ENCODE assay signal across 8 cellular contexts in the genomic region with DNA sequence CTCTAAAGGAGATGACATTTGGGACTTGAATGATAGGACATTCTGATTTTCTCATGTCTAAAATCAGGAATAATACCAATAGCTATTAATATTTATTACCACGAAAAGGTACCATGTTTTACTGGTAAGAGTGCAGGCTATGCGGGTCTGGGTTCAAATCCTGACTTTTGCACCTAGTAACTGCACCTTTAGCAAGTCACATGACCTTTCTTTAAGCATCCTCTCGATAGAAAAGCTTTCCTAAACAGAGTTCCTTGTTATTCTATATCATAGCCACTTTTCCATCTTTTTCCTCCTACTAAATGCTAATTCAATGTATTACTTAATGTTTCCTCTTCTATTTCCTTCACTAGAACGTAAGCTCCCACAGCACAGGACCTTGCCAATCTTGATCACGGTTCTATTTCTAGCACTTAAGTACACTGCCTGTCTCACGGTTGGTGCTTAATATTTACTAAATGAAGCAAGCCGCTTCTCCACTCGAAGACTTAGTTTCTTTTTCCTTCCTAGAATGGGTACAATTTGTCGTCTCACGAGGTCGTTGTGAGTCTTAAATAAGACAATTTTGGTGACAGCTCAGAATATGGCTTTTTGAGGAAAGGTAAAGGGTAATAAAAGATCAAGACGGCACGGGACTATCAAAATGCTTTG. TPM values are rescaled to one million over a fixed set of nuclear protein-coding genes. Genes with fewer than 3 reads are reported as not detected.
DNase-seq lines count a peak whose midpoint lies in the region; ATAC-seq, FAIRE-seq and TF ChIP-seq lines count a peak whose summit lies in the region.

No MANE protein-coding gene starts in this region.

- peaks cover 64% of the 10 kb centered on the region for H3K4me1 Mint-ChIP-seq in activated naive CD4-positive, alpha-beta T cell treated with anti-CD3 and anti-CD28 coated beads, Interleukin-2, amount 50 U/mL, for 24 hours
- H3K4me1 Mint-ChIP-seq in activated naive CD8-positive, alpha-beta T cell (ENCODE audit: low read depth) = peaks cover 61% of the 10 kb centered on the region

- peak overlapping the region; percentile 92 for H3K9ac ChIP-seq in iPS-18a (ENCODE audit: low read length)

- 9 to 13% (median 12%) methylated on average over 13 of the region's 13 CpGs for WGBS in stomach, 5 donors

- H3K9me3 ChIP-seq in iPS-18a (ENCODE audit: control insufficient read depth, low read depth, low read length) = no peaks in the 10 kb centered on the region
- no peaks in the 10 kb centered on the region for H3K9me3 ChIP-seq in stomach

- H3K27me3 Mint-ChIP-seq in activated naive CD4-positive, alpha-beta T cell treated with anti-CD3 and anti-CD28 coated beads, Interleukin-2, amount 50 U/mL, for 24 hours = no peaks in the 10 kb centered on the region
- no peaks in the 10 kb centered on the region for H3K27me3 Mint-ChIP-seq in activated naive CD8-positive, alpha-beta T cell

- no peak for TF ChIP-seq EP300 in stomach (IDR thresholded peaks at IDR 0.05)

- peak overlapping the region; percentile 95 for H3K27ac ChIP-seq in iPS-18a (ENCODE audit: low read length)
- peak overlapping the region; percentile 92 to 96 (median 95) for H3K27ac ChIP-seq in stomach

- H3K36me3 ChIP-seq in iPS-18a (ENCODE audit: control insufficient read depth, low read depth, low read length) = peaks cover 14% of the 10 kb centered on the region
- H3K36me3 ChIP-seq in stomach = peaks cover 12 to 29% (median 24%) of the 10 kb centered on the region in 4 donors

- H3K4me3 Mint-ChIP-seq in activated naive CD4-positive, alpha-beta T cell treated with anti-CD3 and anti-CD28 coated beads, Interleukin-2, amount 50 U/mL, for 24 hours = peak overlapping the region; percentile 99
- H3K4me3 Mint-ChIP-seq in activated naive CD8-positive, alpha-beta T cell = peak overlapping the region; percentile 94

- no peak for FAIRE-seq in frontal cortex (lab: Jason Lieb, UNC)
- FAIRE-seq in urothelium cell line (lab: Jason Lieb, UNC) = no peak

- no peak for TF ChIP-seq CTCF in stomach (IDR thresholded peaks at IDR 0.05)

- H3K4me3 ChIP-seq in iPS-18a (ENCODE audit: low read length) (peak overlapping the region; percentile 97), stomach (peak overlapping the region; percentile 60 to 77 (median 71))

- ATAC-seq in HG02852 (IDR thresholded peaks at IDR 0.05; ENCODE audit: unreplicated experiment) = no peak

- peak overlapping the region; percentile 99 for H3K27ac Mint-ChIP-seq in activated naive CD4-positive, alpha-beta T cell treated with anti-CD3 and anti-CD28 coated beads, Interleukin-2, amount 50 U/mL, for 24 hours
- peak overlapping the region; percentile 100 for H3K27ac Mint-ChIP-seq in activated naive CD8-positive, alpha-beta T cell

- no peaks in the 10 kb centered on the region for H3K27me3 ChIP-seq in iPS-18a (ENCODE audit: control insufficient read depth, insufficient read depth, low read length)
- no peaks in the 10 kb centered on the region for H3K27me3 ChIP-seq in stomach

- TF ChIP-seq POLR2A in stomach (IDR thresholded peaks at IDR 0.05) = no peak

- H3K36me3 Mint-ChIP-seq in activated naive CD4-positive, alpha-beta T cell treated with anti-CD3 and anti-CD28 coated beads, Interleukin-2, amount 50 U/mL, for 24 hours = peaks cover 3% of the 10 kb centered on the region
- H3K36me3 Mint-ChIP-seq in activated naive CD8-positive, alpha-beta T cell = peaks cover 13% of the 10 kb centered on the region

- peaks cover 10% of the 10 kb centered on the region for H3K4me1 ChIP-seq in iPS-18a (ENCODE audit: control insufficient read depth, low read depth, low read length)
- H3K4me1 ChIP-seq in stomach = peaks cover 35 to 59% (median 48%) of the 10 kb centered on the region in 4 donors

- no peaks in the 10 kb centered on the region for H3K9me3 Mint-ChIP-seq in activated naive CD4-positive, alpha-beta T cell treated with anti-CD3 and anti-CD28 coated beads, Interleukin-2, amount 50 U/mL, for 24 hours
- no peaks in the 10 kb centered on the region for H3K9me3 Mint-ChIP-seq in activated naive CD8-positive, alpha-beta T cell (ENCODE audit: low read depth)

- no peak for DNase-seq in activated naive CD4-positive, alpha-beta T cell treated with Interleukin-2 at 50 U/mL for 16 hours
- no peak for DNase-seq in stomach
- DNase-seq in frontal cortex (ENCODE audit: low spot score in 2 of 2) = no peak
- no peak for DNase-seq in urothelium cell line (ENCODE audit: low spot score)

- intact Hi-C loops in stomach (cut with DNase I; ENCODE audit: low total_unique reads) = loop anchor here (10.0 kb wide), 2 partner anchors 61 to 139 kb away; no protein-coding TSS in a partner anchor

RNA-seq across cellular contexts. Expression of a gene that starts 0.8 kb away (rescaled TPM):
- total RNA-seq in stomach (10 to 100 TPM in 1 of 5 donors, 1 to 10 TPM in 4; 1.8 to 13.6 (median 6.4) TPM), frontal cortex (15.9 TPM)
- 1 to 10 TPM; 6.0 to 9.4 (median 8.6) TPM for polyA plus RNA-seq in stomach

RNA-seq across cellular contexts. Expression of a gene that starts 0.9 kb away (rescaled TPM):
- total RNA-seq in stomach (10 to 100 TPM in 4 of 5 donors, 1 to 10 TPM in 1; 7.1 to 98.6 (median 38.7) TPM), frontal cortex (24.5 TPM)
- polyA plus RNA-seq in stomach = 10 to 100 TPM; 21.8 to 31.0 (median 21.8) TPM

RNA-seq across cellular contexts. Expression of a gene that starts 35.1 kb away (rescaled TPM):
- total RNA-seq in stomach (10 to 100 TPM in 1 of 5 donors, 1 to 10 TPM in 3, under 1 TPM in 1; 0.29 to 46.4 (median 4.6) TPM), frontal cortex (11.8 TPM)
- polyA plus RNA-seq in stomach = 1 to 10 TPM in 2 of 3 donors, under 1 TPM in 1; 0.92 to 1.3 (median 1.1) TPM
